ENCODE assay signal across 3 cellular contexts in the genomic region with DNA sequence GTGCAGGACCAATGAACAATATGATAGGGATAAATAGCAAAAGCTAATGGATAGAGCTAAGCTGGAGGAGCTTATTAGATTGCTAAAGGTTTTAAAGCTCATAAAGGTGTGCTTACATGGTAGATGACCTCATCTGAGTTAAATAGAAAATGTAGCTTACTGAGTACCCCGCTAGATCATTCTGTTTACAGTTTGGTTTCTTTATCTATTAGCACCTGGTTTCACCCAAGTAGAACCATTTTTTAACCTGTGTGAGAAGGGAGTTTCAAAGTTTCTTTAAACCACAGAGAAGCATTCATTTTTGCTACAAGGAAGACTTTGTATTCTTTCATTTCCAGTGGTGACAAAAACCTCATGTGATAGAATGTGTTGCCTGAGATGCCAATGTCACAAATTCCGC.
"Had no signal": no experiment of that assay in that cellular context is flagged by ENCODE, and none has a peak within 500 bp of the region (broad histone marks: within the 10 kb centered on the region; RNA-seq: fewer than 3 reads in every experiment).

No MANE protein-coding gene starts in this region.

- DNase-seq: GDM1, GF-D8 had no signal

- H3K4me3 ChIP-seq: GM12878 had no signal

- ATAC-seq: GM12878 had no signal
